Comparison of ENCODE assay signal across 10 cellular contexts in genomic region chr15:78315686-78316085, GRCh38. TPM values are rescaled to one million over a fixed set of nuclear protein-coding genes. Genes with fewer than 3 reads are reported as not detected.
A peak's percentile ranks its signal among the peaks of the same experiment; 100 is the strongest.
DNase-seq lines count a peak whose midpoint lies in the region; ATAC-seq and TF ChIP-seq lines count a peak whose summit lies in the region.
"Had no signal": no experiment of that assay in that cellular context is flagged by ENCODE, and none has a peak within 500 bp of the region (broad histone marks: within the 10 kb centered on the region; RNA-seq: fewer than 3 reads in every experiment).

No MANE protein-coding gene starts in this region.

- H3K27me3 Mint-ChIP-seq in WTC11 (ENCODE audit: low read depth): no peaks in the 10 kb centered on the region

- no peaks in the 10 kb centered on the region for H3K36me3 Mint-ChIP-seq in WTC11

- DNase-seq in DMS114 treated with DMSO at 0.1 percent for 48 hours (lab: John Stamatoyannopoulos, UW; ENCODE audit: unreplicated experiment) (peak; percentile 39), WTC11 (ENCODE audit: low spot score) (peak; percentile 75), lung microvascular endothelial cell (ENCODE audit: low read depth in 2 of 2) (peak; percentile 33 to 49), glomerular visceral epithelial cell (ENCODE audit: extremely low spot score) (no peak), putamen (ENCODE audit: low spot score) (no peak)
- DNase-seq in Jurkat, Clone E6-1 (ENCODE audit: low read depth, low spot score): peak; percentile 12
- DNase-seq in stimulated activated CD4-positive, alpha-beta T cell treated with anti-CD3 and anti-CD28 coated beads, Interleukin-1b, Interleukin-23, amount 100 ng/mL, for 48 hours: no peak
- DNase-seq: activated effector memory CD4-positive, alpha-beta T cell treated with Interleukin-2 at 50 U/mL for 16 hours; NCI-H1105 treated with DMSO at 0.1 percent for 48 hours had no signal

- no peak for TF ChIP-seq CTCF in WTC11 (IDR thresholded peaks at IDR 0.05)

- ATAC-seq in WTC11: peak; percentile 91
- no peak for ATAC-seq in HG02642 (IDR thresholded peaks at IDR 0.05; ENCODE audit: poor library complexity, unreplicated experiment)

- POLR2A ChIA-PET in WTC11 (lab: Charles Lee): no interaction called here

- H3K4me1 Mint-ChIP-seq in WTC11: peaks cover 36% of the 10 kb centered on the region

- no peak overlapping the region for H3K27ac Mint-ChIP-seq in WTC11

- no peaks in the 10 kb centered on the region for H3K9me3 Mint-ChIP-seq in WTC11

- H3K4me3 Mint-ChIP-seq in WTC11: no peak overlapping the region

- CTCF ChIA-PET in WTC11 (lab: Charles Lee): interaction anchor here (0.7 to 3.2 kb wide), 21 partner anchors 8 to 323 kb away, joined by 3 to 31 read pairs (median 6); partner anchors contain the start of genes CHRNA5, CRABP1, IREB2 and SKIC8

- no peak overlapping the region for H3K4me3 ChIP-seq in Jurkat, Clone E6-1 (ENCODE audit: low read length)

TF ChIP-seq in WTC11, 78 proteins besides CTCF, POLR2A, EP300 and RAD21:
- no peak for TF ChIP-seq NR2C2 (CRISPR knock-in tag; IDR thresholded peaks at IDR 0.05)
- TF ChIP-seq TEAD4 (CRISPR knock-in tag; IDR thresholded peaks at IDR 0.05): no peak
- TF ChIP-seq, protein P1, sequence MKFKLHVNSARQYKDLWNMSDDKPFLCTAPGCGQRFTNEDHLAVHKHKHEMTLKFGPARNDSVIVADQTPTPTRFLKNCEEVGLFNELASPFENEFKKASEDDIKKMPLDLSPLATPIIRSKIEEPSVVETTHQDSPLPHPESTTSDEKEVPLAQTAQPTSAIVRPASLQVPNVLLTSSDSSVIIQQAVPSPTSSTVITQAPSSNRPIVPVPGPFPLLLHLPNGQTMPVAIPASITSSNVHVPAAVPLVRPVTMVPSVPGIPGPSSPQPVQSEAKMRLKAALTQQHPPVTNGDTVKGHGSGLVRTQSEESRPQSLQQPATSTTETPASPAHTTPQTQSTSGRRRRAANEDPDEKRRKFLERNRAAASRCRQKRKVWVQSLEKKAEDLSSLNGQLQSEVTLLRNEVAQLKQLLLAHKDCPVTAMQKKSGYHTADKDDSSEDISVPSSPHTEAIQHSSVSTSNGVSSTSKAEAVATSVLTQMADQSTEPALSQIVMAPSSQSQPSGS (CRISPR knock-in tag; IDR thresholded peaks at IDR 0.05; ENCODE audit: borderline replicate concordance, low read depth): no peak
- TF ChIP-seq TP53 (CRISPR knock-in tag; IDR thresholded peaks at IDR 0.05): no peak
- TF ChIP-seq, protein P2, sequence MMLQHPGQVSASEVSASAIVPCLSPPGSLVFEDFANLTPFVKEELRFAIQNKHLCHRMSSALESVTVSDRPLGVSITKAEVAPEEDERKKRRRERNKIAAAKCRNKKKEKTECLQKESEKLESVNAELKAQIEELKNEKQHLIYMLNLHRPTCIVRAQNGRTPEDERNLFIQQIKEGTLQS (CRISPR knock-in tag; conservative IDR thresholded peaks at IDR 0.05): no peak
- TF ChIP-seq SP1 (CRISPR knock-in tag; conservative IDR thresholded peaks at IDR 0.05): 0 out of 2 replicates have a peak, but pooled peaks have one; percentile 22
- no peak for TF ChIP-seq GABPB1 (CRISPR knock-in tag; IDR thresholded peaks at IDR 0.05)
- TF ChIP-seq, protein P3, sequence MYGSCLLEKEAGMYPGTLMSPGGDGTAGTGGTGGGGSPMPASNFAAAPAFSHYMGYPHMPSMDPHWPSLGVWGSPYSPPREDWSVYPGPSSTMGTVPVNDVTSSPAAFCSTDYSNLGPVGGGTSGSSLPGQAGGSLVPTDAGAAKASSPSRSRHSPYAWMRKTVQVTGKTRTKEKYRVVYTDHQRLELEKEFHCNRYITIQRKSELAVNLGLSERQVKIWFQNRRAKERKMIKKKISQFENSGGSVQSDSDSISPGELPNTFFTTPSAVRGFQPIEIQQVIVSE (CRISPR knock-in tag; IDR thresholded peaks at IDR 0.05; ENCODE audit: borderline replicate concordance): no peak
- TF ChIP-seq SMAD3 (CRISPR knock-in tag; IDR thresholded peaks at IDR 0.05; ENCODE audit: borderline replicate concordance): no peak

RNA-seq across cellular contexts. Expression of gene SKIC8, which starts 16.3 kb away (rescaled TPM):
- polyA plus RNA-seq in Jurkat, Clone E6-1 (2012; ENCODE audit: insufficient read depth, insufficient read length): 138 TPM
- total RNA-seq in WTC11 (2021) (49.5 to 55.6 TPM (median 50.9 TPM) in 3 replicates), lung microvascular endothelial cell (62.5 and 63.9 TPM in 2 replicates)

RNA-seq across cellular contexts. Expression of gene CRABP1, which starts 24.5 kb away (rescaled TPM):
- polyA plus RNA-seq in Jurkat, Clone E6-1 (2012; ENCODE audit: insufficient read depth, insufficient read length): not detected
- 374 to 444 TPM (median 377 TPM) in 3 replicates for total RNA-seq in WTC11 (2021)
- not detected in 2 replicates for total RNA-seq in lung microvascular endothelial cell

RNA-seq across cellular contexts. Expression of gene DNAJA4, which starts 51.3 kb away (rescaled TPM):
- 0.38 TPM for polyA plus RNA-seq in Jurkat, Clone E6-1 (2012; ENCODE audit: insufficient read depth, insufficient read length)
- 7.8 to 10.1 TPM (median 9.8 TPM) in 3 replicates for total RNA-seq in WTC11 (2021)
- total RNA-seq in lung microvascular endothelial cell: 1.1 and 1.6 TPM in 2 replicates

Comparison
In these comparisons a context has a peak if more than half of its experiments do, and no peak if none do; other contexts are left out.
1. DNase-seq: peak in DMS114 treated with DMSO at 0.1 percent for 48 hours (single experiment), Jurkat, Clone E6-1 (single experiment), WTC11 (single experiment) and lung microvascular endothelial cell (2 of 2); none in glomerular visceral epithelial cell (single experiment), stimulated activated CD4-positive, alpha-beta T cell treated with anti-CD3 and anti-CD28 coated beads, Interleukin-1b, Interleukin-23, amount 100 ng/mL, for 48 hours (single experiment) and putamen (single experiment).
2. RNA of gene CRABP1, which starts 24.5 kb away (total RNA-seq): 374 to 444 TPM in WTC11; not detected in lung microvascular endothelial cell; every median in the first group is over 100 times any median in the second.